9 cellular contexts compared by ENCODE assay signal in the genomic region with DNA sequence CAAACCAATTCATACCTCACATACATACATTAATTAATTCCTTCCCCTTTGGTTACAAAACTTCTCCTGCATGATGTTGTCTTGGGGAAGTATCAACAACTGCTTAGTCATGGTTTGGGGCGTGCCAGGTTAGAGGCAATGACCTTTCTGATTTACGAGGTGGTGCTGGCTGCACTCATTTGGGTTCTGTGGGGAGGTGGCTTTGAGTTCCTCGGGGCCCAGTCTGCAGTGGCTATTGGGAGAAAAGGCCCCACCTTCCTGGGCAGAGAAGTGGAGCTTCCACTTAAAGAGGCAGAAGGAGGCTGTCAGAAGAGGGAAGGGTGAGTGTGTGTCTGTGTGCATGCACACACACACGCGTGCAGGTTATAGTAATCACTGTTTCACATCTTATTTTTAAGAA. TPM values are rescaled to one million over a fixed set of nuclear protein-coding genes. Genes with fewer than 3 reads are reported as not detected.
DNase-seq lines count a peak whose midpoint lies in the region; ATAC-seq and TF ChIP-seq lines count a peak whose summit lies in the region.
"Had no signal": no experiment of that assay in that cellular context is flagged by ENCODE, and none has a peak within 500 bp of the region (broad histone marks: within the 10 kb centered on the region; RNA-seq: fewer than 3 reads in every experiment).

No MANE protein-coding gene starts in this region.

- H3K9me3 ChIP-seq in mucosa of descending colon = no peaks in the 10 kb centered on the region
- H3K9me3 ChIP-seq: gastroesophageal sphincter had no signal

- POLR2A ChIA-PET in GM10248 (lab: Yijun Ruan, JAX) = no interaction called here

- H3K27ac Mint-ChIP-seq in activated T-helper 17 cell treated with anti-CD3 and anti-CD28 coated beads, Interleukin-2, amount 50 U/mL, for 72 hours = no peak overlapping the region

- peaks cover 24% of the 10 kb centered on the region for H3K27me3 Mint-ChIP-seq in activated T-helper 17 cell treated with anti-CD3 and anti-CD28 coated beads, Interleukin-2, amount 50 U/mL, for 72 hours

- H3K9me3 Mint-ChIP-seq in activated T-helper 17 cell treated with anti-CD3 and anti-CD28 coated beads, Interleukin-2, amount 50 U/mL, for 72 hours = no peaks in the 10 kb centered on the region

- no peak overlapping the region for H3K4me3 Mint-ChIP-seq in activated T-helper 17 cell treated with anti-CD3 and anti-CD28 coated beads, Interleukin-2, amount 50 U/mL, for 72 hours

- peaks cover 27% of the 10 kb centered on the region for H3K4me1 ChIP-seq in mucosa of descending colon (ENCODE audit: low read depth)

- no peaks in the 10 kb centered on the region for H3K36me3 Mint-ChIP-seq in activated T-helper 17 cell treated with anti-CD3 and anti-CD28 coated beads, Interleukin-2, amount 50 U/mL, for 72 hours (ENCODE audit: low read depth)

- peak overlapping the region; percentile 33 for H3K27ac ChIP-seq in C4-2B
- H3K27ac ChIP-seq: gastroesophageal sphincter had no signal

- peak; percentile 35 for ATAC-seq in activated T-helper 17 cell treated with anti-CD3 and anti-CD28 coated beads, Interleukin-2, amount 50 U/mL, for 72 hours (replicated peaks)
- peak; percentile 82 for ATAC-seq in mucosa of descending colon
- ATAC-seq in HG03571 (IDR thresholded peaks at IDR 0.05; ENCODE audit: unreplicated experiment) = no peak
- ATAC-seq: gastroesophageal sphincter had no signal

- CTCF ChIA-PET in GM10248 (lab: Yijun Ruan, JAX) = interaction anchor here (1.3 to 2.1 kb wide), 3 partner anchors 20 to 117 kb away, joined by 3 to 6 read pairs (median 3); no protein-coding TSS in a partner anchor

- intact Hi-C loops in mucosa of descending colon (cut with DNase I, micrococcal nuclease) = no loop called here

- H3K36me3 ChIP-seq in mucosa of descending colon (ENCODE audit: low read depth) = no peaks in the 10 kb centered on the region
- H3K36me3 ChIP-seq: gastroesophageal sphincter had no signal

- TF ChIP-seq CTCF in C4-2B (conservative IDR thresholded peaks at IDR 0.05) (no peak), mucosa of descending colon (IDR thresholded peaks at IDR 0.05) (no peak), GM10248 (IDR thresholded peaks at IDR 0.05; ENCODE audit: control extremely low read depth, extremely low read depth, low read depth, missing control alignments) (no peak)

- H3K4me1 Mint-ChIP-seq in activated T-helper 17 cell treated with anti-CD3 and anti-CD28 coated beads, Interleukin-2, amount 50 U/mL, for 72 hours = peaks cover 5% of the 10 kb centered on the region

- no peak overlapping the region for H3K4me3 ChIP-seq in mucosa of descending colon
- H3K4me3 ChIP-seq: gastroesophageal sphincter had no signal

- DNase-seq in HT1080 (ENCODE audit: low read depth) (peak; percentile 23), mucosa of descending colon (peak in 2 of 3 donors; percentile 61 to 77), NCI-H1092 treated with DMSO at 0.1 percent for 48 hours (lab: John Stamatoyannopoulos, UW) (no peak), NCI-H1048 (lab: John Stamatoyannopoulos, UW) (no peak), GM10248 (ENCODE audit: extremely low spot score) (no peak)

RNA-seq across cellular contexts. Expression of a gene that starts 10.2 kb away (rescaled TPM):
- total RNA-seq in HT1080 (2014; rRNA removed; shearing (Covaris generic)) = 62.5 and 75.9 TPM in 2 replicates
- polyA plus RNA-seq in HT1080 (2015; cell fraction: cytosol; rRNA removed) = 54.4 and 64.6 TPM in 2 replicates
- 48.8 and 50.0 TPM in 2 replicates for polyA plus RNA-seq in HT1080 (2015; cell fraction: nucleus; rRNA removed)
- under 1 TPM; 0.56 to 0.61 TPM for total RNA-seq in activated T-helper 17 cell treated with anti-CD3 and anti-CD28 coated beads, Interleukin-2, amount 50 U/mL, for 72 hours
- total RNA-seq in mucosa of descending colon = under 1 TPM; 0.67 to 0.72 (median 0.70) TPM

Comparison
In these comparisons a context has a peak if more than half of its experiments do, and no peak if none do; other contexts are left out.
1. DNase-seq: peak in HT1080 (single experiment) and mucosa of descending colon (2 of 3); none in NCI-H1092 treated with DMSO at 0.1 percent for 48 hours (single experiment), NCI-H1048 (single experiment) and GM10248 (single experiment).
2. RNA of a gene that starts 10.2 kb away (total RNA-seq): 62.5 to 75.9 TPM in HT1080; 0.67 to 0.72 TPM in mucosa of descending colon and 0.56 to 0.61 TPM in activated T-helper 17 cell treated with anti-CD3 and anti-CD28 coated beads, Interleukin-2, amount 50 U/mL, for 72 hours; every median in the first group is over 10 times any median in the second.